10 cellular contexts compared by ENCODE assay signal in genomic region chrX:37787353-37787869, GRCh38. TPM values are rescaled to one million over a fixed set of nuclear protein-coding genes. Genes with fewer than 3 reads are reported as not detected.
DNase-seq lines count a peak whose midpoint lies in the region; ATAC-seq and TF ChIP-seq lines count a peak whose summit lies in the region.
"Had no signal": no experiment of that assay in that cellular context is flagged by ENCODE, and none has a peak within 500 bp of the region (broad histone marks: within the 10 kb centered on the region; RNA-seq: fewer than 3 reads in every experiment).

No MANE protein-coding gene starts in this region.

- H3K4me3 ChIP-seq in left ventricle myocardium inferior = no peak overlapping the region
- no peak overlapping the region for H3K4me3 ChIP-seq in transverse colon

- no peak overlapping the region for H3K27ac ChIP-seq in left ventricle myocardium inferior (replicated peaks)
- H3K27ac ChIP-seq in transverse colon = no peak overlapping the region

- intact Hi-C loops in dendritic cell treated with granulocyte-macrophage colony-stimulating factor and Interleukin-4, amounts not matched to agents 40 ng/mL and 50 ng/mL, for 4 days (cut with micrococcal nuclease) = loop anchor here (5.0 kb wide), 1 partner anchor 40 kb away; no protein-coding TSS in a partner anchor
- intact Hi-C loops in left ventricle myocardium inferior (cut with micrococcal nuclease) (no loop called here), transverse colon (cut with DNase I; ENCODE audit: low total_unique reads) (no loop called here)

- TF ChIP-seq CTCF in left ventricle myocardium inferior (IDR thresholded peaks at IDR 0.05; ENCODE audit: borderline replicate concordance) (no peak), transverse colon (IDR thresholded peaks at IDR 0.05) (no peak)

- DNase-seq in left ventricle myocardium inferior = no peak
- no peak for DNase-seq in transverse colon
- no peak for DNase-seq in activated CD4-positive, alpha-beta T cell treated with anti-CD3 and anti-CD28 coated beads, Interleukin-2, amount 50 U/mL, for 4 hours
- no peak for DNase-seq in DMS114 treated with DMSO at 0.1 percent for 48 hours (lab: John Stamatoyannopoulos, UW; ENCODE audit: unreplicated experiment)

- peaks cover 30% of the 10 kb centered on the region for H3K4me1 Mint-ChIP-seq in dendritic cell treated with granulocyte-macrophage colony-stimulating factor and Interleukin-4, amounts not matched to agents 40 ng/mL and 50 ng/mL, for 4 days (ENCODE audit: low read depth)

- TF ChIP-seq POLR2A in transverse colon (IDR thresholded peaks at IDR 0.05) = no peak

- in situ Hi-C loops in transverse colon (cut with MboI; ENCODE audit: low pct_ligation_motif_present in 1 of 4, low pct_unique_long_range_greater_than_20kb in 1 of 4, low sequenced_read_pairs in 3 of 4) = no loop called here

- WGBS in transverse colon (ENCODE audit: low coverage in 1 of 2), 2 donors = 52 to 62% methylated on average over 3 to 5 of the region's 5 CpGs

- H3K36me3 Mint-ChIP-seq in dendritic cell treated with granulocyte-macrophage colony-stimulating factor and Interleukin-4, amounts not matched to agents 40 ng/mL and 50 ng/mL, for 4 days (ENCODE audit: low read depth) = peaks cover 74% of the 10 kb centered on the region
- H3K36me3 Mint-ChIP-seq: activated naive CD8-positive, alpha-beta T cell had no signal

- H3K27me3 ChIP-seq in left ventricle myocardium inferior (ENCODE audit: low read depth) = no peaks in the 10 kb centered on the region
- no peaks in the 10 kb centered on the region for H3K27me3 ChIP-seq in transverse colon

- no peak for TF ChIP-seq EP300 in transverse colon (IDR thresholded peaks at IDR 0.05; ENCODE audit: low read depth)

- H3K9me3 ChIP-seq in left ventricle myocardium inferior (replicated peaks) (no peaks in the 10 kb centered on the region), transverse colon (no peaks in the 10 kb centered on the region)

- no peaks in the 10 kb centered on the region for H3K9me3 Mint-ChIP-seq in dendritic cell treated with granulocyte-macrophage colony-stimulating factor and Interleukin-4, amounts not matched to agents 40 ng/mL and 50 ng/mL, for 4 days

- peak overlapping the region; percentile 26 for H3K4me3 Mint-ChIP-seq in dendritic cell treated with granulocyte-macrophage colony-stimulating factor and Interleukin-4, amounts not matched to agents 40 ng/mL and 50 ng/mL, for 4 days

- no peaks in the 10 kb centered on the region for H3K27me3 Mint-ChIP-seq in dendritic cell treated with granulocyte-macrophage colony-stimulating factor and Interleukin-4, amounts not matched to agents 40 ng/mL and 50 ng/mL, for 4 days
- H3K27me3 Mint-ChIP-seq: activated naive CD8-positive, alpha-beta T cell had no signal

- H3K36me3 ChIP-seq in left ventricle myocardium inferior (no peaks in the 10 kb centered on the region), transverse colon (no peaks in the 10 kb centered on the region)

- H3K27ac Mint-ChIP-seq in dendritic cell treated with granulocyte-macrophage colony-stimulating factor and Interleukin-4, amounts not matched to agents 40 ng/mL and 50 ng/mL, for 4 days = peak overlapping the region; percentile 83

- peak; percentile 59 for ATAC-seq in GM18517 (IDR thresholded peaks at IDR 0.05; ENCODE audit: unreplicated experiment)
- ATAC-seq in GM21619 (IDR thresholded peaks at IDR 0.05; ENCODE audit: unreplicated experiment) = peak; percentile 66
- ATAC-seq in HG03521 (IDR thresholded peaks at IDR 0.05; ENCODE audit: unreplicated experiment) = peak; percentile 70

- H3K4me1 ChIP-seq in left ventricle myocardium inferior = no peaks in the 10 kb centered on the region
- H3K4me1 ChIP-seq in transverse colon = no peaks in the 10 kb centered on the region

RNA-seq across cellular contexts. Expression of gene CYBB, which starts 7.6 kb away (rescaled TPM):
- total RNA-seq in left ventricle myocardium inferior (18.7 TPM), transverse colon (10 to 100 TPM in 3 of 4 donors, 1 to 10 TPM in 1; 3.8 to 21.7 (median 14.9) TPM)
- total RNA-seq: pulmonary artery endothelial cell had no signal

RNA-seq across cellular contexts. Expression of gene DYNLT3, which starts 60.0 kb away (rescaled TPM):
- 17.6 TPM for total RNA-seq in left ventricle myocardium inferior
- 10 to 100 TPM in 3 of 4 donors, 1 to 10 TPM in 1; 9.7 to 61.3 (median 25.9) TPM for total RNA-seq in transverse colon
